Comparison of ENCODE assay signal across 8 cellular contexts in genomic region chr7:30285067-30285530, GRCh38. TPM values are rescaled to one million over a fixed set of nuclear protein-coding genes. Genes with fewer than 3 reads are reported as not detected.
DNase-seq lines count a peak whose midpoint lies in the region; ATAC-seq and TF ChIP-seq lines count a peak whose summit lies in the region.

No MANE protein-coding gene starts in this region.

- H3K36me3 ChIP-seq in SJSA1, result peaks cover 11% of the 10 kb centered on the region
- H3K36me3 ChIP-seq in ascending aorta, result no peaks in the 10 kb centered on the region

- H3K9me3 ChIP-seq in SJSA1 (replicated peaks), result no peaks in the 10 kb centered on the region; the same call in 1 of the 2 replicates
- H3K9me3 ChIP-seq in ascending aorta, result no peaks in the 10 kb centered on the region

- H3K4me3 ChIP-seq in SJSA1, result peak overlapping the region; percentile 86
- H3K4me3 ChIP-seq in ascending aorta, result peak overlapping the region; percentile 77 to 84
- H3K4me3 ChIP-seq in iPS-11a (ENCODE audit: low read depth, low read length), result peak overlapping the region; percentile 82

- H3K27ac ChIP-seq in SJSA1 (peak overlapping the region; percentile 88), ascending aorta (peak overlapping the region; percentile 99)

- no peak for TF ChIP-seq CTCF in ascending aorta (IDR thresholded peaks at IDR 0.05)

- H3K4me1 ChIP-seq in SJSA1 (replicated peaks), result 0 out of 2 replicates have a peak, but pooled peaks cover 3% of the 10 kb centered on the region
- H3K4me1 ChIP-seq in ascending aorta, result peaks cover 0 to 14% of the 10 kb centered on the region in 2 donors

- ATAC-seq in HG02970 (IDR thresholded peaks at IDR 0.05; ENCODE audit: low FRiP score, unreplicated experiment), result peak; percentile 26

- intact Hi-C loops in ascending aorta (cut with DNase I), result loop anchor here (2.0 to 10.0 kb wide), 5 partner anchors 112 to 1600 kb away; partner anchors contain the start of genes FKBP14, PLEKHA8 and SCRN1

- DNase-seq in NCI-H2171 (lab: John Stamatoyannopoulos, UW), result peak; percentile 19
- DNase-seq in NCI-H2171 treated with DMSO at 0.1 percent for 48 hours (lab: John Stamatoyannopoulos, UW), result no peak
- no peak for DNase-seq in SJSA1 (ENCODE audit: low read depth in 1 of 2, low spot score in 2 of 2)
- DNase-seq in ascending aorta (ENCODE audit: low spot score in 2 of 2), result peak in 1 of 2 donors; percentile 68
- DNase-seq in stimulated activated CD4-positive, alpha-beta T cell treated with anti-CD3 and anti-CD28 coated beads, Interleukin-12 subunit alpha, Interleukin-12 subunit beta, amount 100 ng/mL, for 4 hours, result peak; percentile 36
- no peak for DNase-seq in RPMI8226

- H3K27me3 ChIP-seq in SJSA1 (replicated peaks) (no peaks in the 10 kb centered on the region), ascending aorta (no peaks in the 10 kb centered on the region)

RNA-seq across cellular contexts. Expression of gene ZNRF2, which starts 0.7 kb away (rescaled TPM):
- total RNA-seq in SJSA1 (2014; rRNA removed; shearing (Covaris generic)), result 17.3 and 20.3 TPM in 2 replicates
- 31.7 TPM for total RNA-seq in ascending aorta

Comparison
In these comparisons a context has a peak if more than half of its experiments do, and no peak if none do; other contexts are left out.
1. DNase-seq: peak in NCI-H2171 (single experiment) and stimulated activated CD4-positive, alpha-beta T cell treated with anti-CD3 and anti-CD28 coated beads, Interleukin-12 subunit alpha, Interleukin-12 subunit beta, amount 100 ng/mL, for 4 hours (single experiment); none in NCI-H2171 treated with DMSO at 0.1 percent for 48 hours (single experiment), SJSA1 (0 of 2) and RPMI8226 (single experiment).
2. Peak in every context shown above with its lines, with median percentiles within 50 percentile points of each other: H3K4me3 ChIP-seq.